ENCODE assay signal across 1 cellular context in genomic region chr7:101165958-101166602, GRCh38.
A peak's percentile ranks its signal among the peaks of the same experiment; 100 is the strongest.
TF ChIP-seq lines count a peak whose summit lies in the region.

No MANE protein-coding gene starts in this region.

TF ChIP-seq in HEK293, 187 proteins besides CTCF, POLR2A, EP300 and RAD21 (continued from another document and continues in another):
- TF ChIP-seq HIC1 (tag by site-specific recombination; IDR thresholded peaks at IDR 0.05) (peak; percentile 90), ZIC2 (tag by site-specific recombination; IDR thresholded peaks at IDR 0.05) (peak; percentile 90), KLF1 (tag by site-specific recombination; IDR thresholded peaks at IDR 0.05) (no peak), ZNF19 (tag by site-specific recombination; IDR thresholded peaks at IDR 0.05; ENCODE audit: low read depth) (no peak), ZBTB17 (tag by site-specific recombination; IDR thresholded peaks at IDR 0.05) (peak; percentile 83), REPIN1 (tag by site-specific recombination; IDR thresholded peaks at IDR 0.05; ENCODE audit: low read depth) (no peak), ZNF335 (tag by site-specific recombination; conservative IDR thresholded peaks at IDR 0.05) (peak; percentile 58), ZNF366 (tag by site-specific recombination; conservative IDR thresholded peaks at IDR 0.05) (peak; percentile 71), ZNF704 (tag by site-specific recombination; IDR thresholded peaks at IDR 0.05) (no peak), KLF8 (tag by site-specific recombination; IDR thresholded peaks at IDR 0.05) (no peak), ZBTB26 (tag by site-specific recombination; optimal IDR thresholded peaks at IDR 0.05) (no peak), ZNF169 (tag by site-specific recombination; IDR thresholded peaks at IDR 0.05) (no peak), GLIS1 (tag by site-specific recombination; IDR thresholded peaks at IDR 0.05) (peak; percentile 91), ZBTB48 (tag by site-specific recombination; IDR thresholded peaks at IDR 0.05) (0 out of 2 replicates have a peak, but pooled peaks have one; percentile 15), ZNF623 (tag by site-specific recombination; IDR thresholded peaks at IDR 0.05) (no peak), ZFP41 (tag by site-specific recombination; IDR thresholded peaks at IDR 0.05; ENCODE audit: borderline replicate concordance) (no peak), ZNF221 (tag by site-specific recombination; IDR thresholded peaks at IDR 0.05; ENCODE audit: borderline replicate concordance) (no peak), ZNF610 (tag by site-specific recombination; IDR thresholded peaks at IDR 0.05; ENCODE audit: borderline replicate concordance) (no peak), ZNF10 (tag by site-specific recombination; IDR thresholded peaks at IDR 0.05) (no peak), ZNF792 (tag by site-specific recombination; IDR thresholded peaks at IDR 0.05) (no peak), ZFHX2 (tag by site-specific recombination; conservative IDR thresholded peaks at IDR 0.05) (0 out of 2 replicates have a peak, but pooled peaks have one; percentile 15), ZNF26 (tag by site-specific recombination; IDR thresholded peaks at IDR 0.05) (no peak), GLIS2 (tag by site-specific recombination; IDR thresholded peaks at IDR 0.05) (peak; percentile 94), ZNF398 (tag by site-specific recombination; IDR thresholded peaks at IDR 0.05) (peak; percentile 52), KLF17 (tag by site-specific recombination; IDR thresholded peaks at IDR 0.05) (peak; percentile 69; the same call in 1 of the 2 replicates), FEZF1 (tag by site-specific recombination; IDR thresholded peaks at IDR 0.05) (no peak), ZNF473 (tag by site-specific recombination; IDR thresholded peaks at IDR 0.05) (no peak), PRDM10 (tag by site-specific recombination; IDR thresholded peaks at IDR 0.05) (peak; percentile 87), ZNF654 (tag by site-specific recombination; IDR thresholded peaks at IDR 0.05; ENCODE audit: low read depth) (no peak), ZNF561 (tag by site-specific recombination; IDR thresholded peaks at IDR 0.05; ENCODE audit: borderline replicate concordance) (no peak), KLF10 (tag by site-specific recombination; IDR thresholded peaks at IDR 0.05) (no peak), ZNF701 (tag by site-specific recombination; IDR thresholded peaks at IDR 0.05) (no peak), ZNF626 (tag by site-specific recombination; IDR thresholded peaks at IDR 0.05) (no peak), PATZ1 (tag by site-specific recombination; IDR thresholded peaks at IDR 0.05) (peak; percentile 59), SP7 (tag by site-specific recombination; IDR thresholded peaks at IDR 0.05) (0 out of 2 replicates have a peak, but pooled peaks have one; percentile 28), ZNF621 (tag by site-specific recombination; IDR thresholded peaks at IDR 0.05) (no peak), ZNF341 (tag by site-specific recombination; IDR thresholded peaks at IDR 0.05; ENCODE audit: low read depth) (peak; percentile 78), REST (tag by site-specific recombination; IDR thresholded peaks at IDR 0.05) (peak; percentile 77; the same call in 1 of the 2 replicates), IKZF3 (tag by site-specific recombination; IDR thresholded peaks at IDR 0.05) (0 out of 2 replicates have a peak, but pooled peaks have one; percentile 29), KLF9 (tag by site-specific recombination; IDR thresholded peaks at IDR 0.05; ENCODE audit: low read depth) (no peak), ZNF112 (tag by site-specific recombination; IDR thresholded peaks at IDR 0.05) (no peak), AEBP2 (tag by site-specific recombination; IDR thresholded peaks at IDR 0.05; ENCODE audit: borderline replicate concordance) (no peak)
